1 cellular context compared by ENCODE assay signal in genomic region chr5:57155033-57155432, GRCh38.
TF ChIP-seq lines count a peak whose summit lies in the region.

No MANE protein-coding gene starts in this region.

TF ChIP-seq in K562, 482 proteins besides CTCF, POLR2A, EP300 and RAD21 (continued from another document):
- TF ChIP-seq ZNF174 (CRISPR knock-in tag; IDR thresholded peaks at IDR 0.05) = no peak
- TF ChIP-seq E2F5 (CRISPR knock-in tag; IDR thresholded peaks at IDR 0.05) = no peak
- TF ChIP-seq PHF20 (IDR thresholded peaks at IDR 0.05; ENCODE audit: partially characterized antibody) = no peak
- no peak for TF ChIP-seq SMC3 (conservative IDR thresholded peaks at IDR 0.05; ENCODE audit: insufficient read depth, low read depth, low read length)
- TF ChIP-seq MCM5 (IDR thresholded peaks at IDR 0.05; ENCODE audit: low read depth) = no peak
- TF ChIP-seq FOXJ2 (tag; IDR thresholded peaks at IDR 0.05) = no peak
- TF ChIP-seq ARID2 (IDR thresholded peaks at IDR 0.05) = no peak
- TF ChIP-seq SIN3A (IDR thresholded peaks at IDR 0.05; ENCODE audit: borderline replicate concordance in 2 of 2, control insufficient read depth in 1 of 2, low read depth in 2 of 2, low read length in 2 of 2) = no peak
- no peak for TF ChIP-seq BRCA1 (IDR thresholded peaks at IDR 0.05)
- TF ChIP-seq BRCA1 (CRISPR knock-in tag; IDR thresholded peaks at IDR 0.05) = no peak
- no peak for TF ChIP-seq ARID4B (CRISPR knock-in tag; IDR thresholded peaks at IDR 0.05)
- TF ChIP-seq HNRNPH1 (optimal IDR thresholded peaks at IDR 0.05; ENCODE audit: low read depth, low read length) = no peak
- no peak for TF ChIP-seq PYGO2 (tag; IDR thresholded peaks at IDR 0.05)
- no peak for TF ChIP-seq POLR2AphosphoS5 (IDR thresholded peaks at IDR 0.05; ENCODE audit: control insufficient read depth, insufficient read depth, low read depth, low read length)
- no peak for TF ChIP-seq HCFC1 (IDR thresholded peaks at IDR 0.05; ENCODE audit: low read depth, low read length)
- no peak for TF ChIP-seq NFATC3 (IDR thresholded peaks at IDR 0.05)
- TF ChIP-seq DMBX1 (CRISPR knock-in tag; IDR thresholded peaks at IDR 0.05; ENCODE audit: borderline replicate concordance) = peak; percentile 84; the same call in 1 of the 2 replicates
- no peak for TF ChIP-seq SPI1 (IDR thresholded peaks at IDR 0.05; ENCODE audit: borderline replicate concordance, low read depth, low read length)
- TF ChIP-seq ZBTB8A (IDR thresholded peaks at IDR 0.05; ENCODE audit: partially characterized antibody) = no peak
- TF ChIP-seq ETS2 (tag; IDR thresholded peaks at IDR 0.05; ENCODE audit: borderline replicate concordance, poor library complexity, severe bottlenecking) = no peak
- TF ChIP-seq ILF3 (IDR thresholded peaks at IDR 0.05; ENCODE audit: borderline replicate concordance) = no peak
- TF ChIP-seq ZNF398 (CRISPR knock-in tag; IDR thresholded peaks at IDR 0.05) = no peak
- TF ChIP-seq HNRNPL (IDR thresholded peaks at IDR 0.05; ENCODE audit: low read depth, low read length) = no peak
- TF ChIP-seq HDAC8 (tag; IDR thresholded peaks at IDR 0.05) = peak; percentile 56; the same call in 1 of the 2 replicates
- no peak for TF ChIP-seq FOXJ3 (CRISPR knock-in tag; IDR thresholded peaks at IDR 0.05)
- no peak for TF ChIP-seq STAT5B (CRISPR knock-in tag; IDR thresholded peaks at IDR 0.05)
- TF ChIP-seq NBN (IDR thresholded peaks at IDR 0.05; ENCODE audit: low read depth) = no peak
- no peak for TF ChIP-seq FOXP4 (CRISPR knock-in tag; IDR thresholded peaks at IDR 0.05; ENCODE audit: borderline replicate concordance)
- TF ChIP-seq ZNF764 (CRISPR knock-in tag; IDR thresholded peaks at IDR 0.05; ENCODE audit: low read depth) = no peak
- peak; percentile 86 for TF ChIP-seq ZNF449 (CRISPR knock-in tag; IDR thresholded peaks at IDR 0.05)
- no peak for TF ChIP-seq ZNF12 (CRISPR knock-in tag; IDR thresholded peaks at IDR 0.05)
- no peak for TF ChIP-seq JUNB (CRISPR knock-in tag; conservative IDR thresholded peaks at IDR 0.05)
- TF ChIP-seq NR0B1 (IDR thresholded peaks at IDR 0.05; ENCODE audit: partially characterized antibody) = no peak
- TF ChIP-seq HDAC6 (IDR thresholded peaks at IDR 0.05; ENCODE audit: low read depth, low read length) = no peak
- TF ChIP-seq GABPB2 (CRISPR knock-in tag; conservative IDR thresholded peaks at IDR 0.05) = no peak
- no peak for TF ChIP-seq CCNT2 (IDR thresholded peaks at IDR 0.05; ENCODE audit: borderline replicate concordance, extremely low read depth, insufficient read length, low read depth, low read length)
- no peak for TF ChIP-seq HMGXB4 (CRISPR knock-in tag; IDR thresholded peaks at IDR 0.05)
- TF ChIP-seq ZFP91 (CRISPR knock-in tag; IDR thresholded peaks at IDR 0.05) = no peak
- no peak for TF ChIP-seq ZNF408 (CRISPR knock-in tag; IDR thresholded peaks at IDR 0.05; ENCODE audit: low read depth)
- no peak for TF ChIP-seq RFX7 (CRISPR knock-in tag; IDR thresholded peaks at IDR 0.05)
- TF ChIP-seq ELF1 (tag; IDR thresholded peaks at IDR 0.05) = no peak
- TF ChIP-seq FOXM1 (IDR thresholded peaks at IDR 0.05; ENCODE audit: low read depth) = no peak
- no peak for TF ChIP-seq FOXM1 (CRISPR knock-in tag; IDR thresholded peaks at IDR 0.05; ENCODE audit: low read depth)
TF ChIP-seq in K562: peak in this region for 63.
